Comparison of ENCODE assay signal across 18 cellular contexts in genomic region chr11:45931739-45932138, GRCh38. TPM values are rescaled to one million over a fixed set of nuclear protein-coding genes. Genes with fewer than 3 reads are reported as not detected.
DNase-seq lines count a peak whose midpoint lies in the region; ATAC-seq, FAIRE-seq and TF ChIP-seq lines count a peak whose summit lies in the region.
"Had no signal": no experiment of that assay in that cellular context is flagged by ENCODE, and none has a peak within 500 bp of the region (broad histone marks: within the 10 kb centered on the region; RNA-seq: fewer than 3 reads in every experiment).

No MANE protein-coding gene starts in this region.

- BruUV-seq in OCI-LY7 (replicated peaks; lab: Mats Ljungman, UMichigan) = no TSS peak

- FAIRE-seq in bronchial epithelial cell (lab: Jason Lieb, UNC) = no peak
- FAIRE-seq: colon, GM18507 had no signal

- no peak for TF ChIP-seq POLR2A in GM18505 (IDR thresholded peaks at IDR 0.05; ENCODE audit: borderline replicate concordance, extremely low read depth, insufficient read depth, insufficient read length)
- no peak for TF ChIP-seq POLR2A in stomach (IDR thresholded peaks at IDR 0.05)

- POLR2A ChIA-PET in CD4-positive, alpha-beta T cell (lab: Charles Lee) = interaction anchor here (1.5 kb wide), 1 partner anchor 14 kb away, joined by 3 read pairs; the partner anchor contains the start of gene PEX16
- POLR2A ChIA-PET in OCI-LY7 (lab: Charles Lee) = interaction anchor here (3.1 kb wide), 1 partner anchor 12 kb away, joined by 33 read pairs; the partner anchor contains the start of gene PEX16

- H3K9me3 ChIP-seq in CD4-positive, alpha-beta T cell (ENCODE audit: control insufficient read depth, low read length) = no peaks in the 10 kb centered on the region
- H3K9me3 ChIP-seq in OCI-LY7 (ENCODE audit: low read length) (no peaks in the 10 kb centered on the region), neutrophil (no peaks in the 10 kb centered on the region), stomach (no peaks in the 10 kb centered on the region)

- H3K4me3 ChIP-seq in OCI-LY7 (ENCODE audit: low read depth, low read length, poor library complexity, severe bottlenecking) (peak overlapping the region; percentile 72), bronchial epithelial cell (ENCODE audit: low read depth, low read length) (no peak overlapping the region), neutrophil (ENCODE audit: low read depth in 1 of 2, low read length in 1 of 2) (no peak overlapping the region), stomach (no peak overlapping the region)
- H3K4me3 ChIP-seq: PC-9 had no signal

- intact Hi-C loops in CD4-positive, alpha-beta T cell (cut with DNase I, micrococcal nuclease) = no loop called here
- intact Hi-C loops in OCI-LY7 (cut with micrococcal nuclease; ENCODE audit: unreplicated experiment) (loop anchor here (2.0 kb wide), 3 partner anchors 75 to 189 kb away; partner anchors contain the start of gene PHF21A), stomach (cut with DNase I; ENCODE audit: low total_unique reads) (no loop called here)

- CTCF ChIA-PET in CD4-positive, alpha-beta T cell (lab: Charles Lee) = no interaction called here
- CTCF ChIA-PET in OCI-LY7 (lab: Charles Lee; ENCODE audit: unreplicated experiment) = no interaction called here

- peak overlapping the region; percentile 86 for H3K4me2 ChIP-seq in OCI-LY7 (ENCODE audit: low read length)
- H3K4me2 ChIP-seq: PC-9 had no signal

- H3K9me3 Mint-ChIP-seq in CD4-positive, alpha-beta T cell = no peaks in the 10 kb centered on the region
- H3K9me3 Mint-ChIP-seq: activated naive CD4-positive, alpha-beta T cell treated with anti-CD3 and anti-CD28 coated beads, Interleukin-2, amount 50 U/mL, for 24 hours; T-helper 1 cell treated with Interleukin-12 subunit alpha and Interleukin-12 subunit beta and Interleukin-4 antibody, amounts not matched to agents 30 μg/mL and 1 μg/mL, for 36 hours had no signal

- H3K4me3 Mint-ChIP-seq in CD4-positive, alpha-beta T cell = no peak overlapping the region
- H3K4me3 Mint-ChIP-seq: activated naive CD4-positive, alpha-beta T cell treated with anti-CD3 and anti-CD28 coated beads, Interleukin-2, amount 50 U/mL, for 24 hours; T-helper 1 cell treated with Interleukin-12 subunit alpha and Interleukin-12 subunit beta and Interleukin-4 antibody, amounts not matched to agents 30 μg/mL and 1 μg/mL, for 36 hours had no signal

- no peak for TF ChIP-seq CTCF in CD4-positive, alpha-beta T cell (IDR thresholded peaks at IDR 0.05)
- TF ChIP-seq CTCF in OCI-LY7 (conservative IDR thresholded peaks at IDR 0.05; ENCODE audit: low read length) = no peak
- TF ChIP-seq CTCF in bronchial epithelial cell (IDR thresholded peaks at IDR 0.05; ENCODE audit: insufficient read depth, low read length, severe bottlenecking) = no peak
- TF ChIP-seq CTCF in neutrophil (IDR thresholded peaks at IDR 0.05) = no peak
- TF ChIP-seq CTCF in stomach (IDR thresholded peaks at IDR 0.05) = no peak

- no peaks in the 10 kb centered on the region for H3K27me3 ChIP-seq in CD4-positive, alpha-beta T cell (ENCODE audit: control insufficient read depth, insufficient read depth, low read length)
- H3K27me3 ChIP-seq in bronchial epithelial cell (ENCODE audit: control insufficient read depth, insufficient read depth, low read length) = no peaks in the 10 kb centered on the region
- H3K27me3 ChIP-seq in neutrophil = no peaks in the 10 kb centered on the region
- H3K27me3 ChIP-seq in stomach = no peaks in the 10 kb centered on the region

- H3K27ac ChIP-seq in CD4-positive, alpha-beta T cell (ENCODE audit: low read depth, low read length) = no peak overlapping the region
- peak overlapping the region; percentile 95 for H3K27ac ChIP-seq in OCI-LY7 (ENCODE audit: low read depth, low read length, poor library complexity, severe bottlenecking)
- peak overlapping the region; percentile 52 for H3K27ac ChIP-seq in neutrophil
- H3K27ac ChIP-seq in stomach = no peak overlapping the region
- H3K27ac ChIP-seq: PC-9 had no signal

- H3K4me1 ChIP-seq in OCI-LY7 (ENCODE audit: insufficient read depth, low read length, poor library complexity, severe bottlenecking) (peaks cover 78% of the 10 kb centered on the region), neutrophil (ENCODE audit: control insufficient read depth in 1 of 2, insufficient read depth in 1 of 2, low read depth in 1 of 2, low read length in 1 of 2) (peaks cover 16 to 41% of the 10 kb centered on the region in 2 experiments), stomach (peaks cover 6 to 45% (median 42%) of the 10 kb centered on the region in 4 donors)

- peak overlapping the region; percentile 82 for H3K27ac Mint-ChIP-seq in CD4-positive, alpha-beta T cell
- H3K27ac Mint-ChIP-seq: T-helper 1 cell treated with Interleukin-12 subunit alpha and Interleukin-12 subunit beta and Interleukin-4 antibody, amounts not matched to agents 30 μg/mL and 1 μg/mL, for 36 hours had no signal

- peaks cover 26% of the 10 kb centered on the region for H3K36me3 ChIP-seq in OCI-LY7 (ENCODE audit: insufficient read depth, low read length)
- H3K36me3 ChIP-seq in bronchial epithelial cell (ENCODE audit: control insufficient read depth, insufficient read depth, low read length) = peaks cover 3% of the 10 kb centered on the region
- peaks cover 63% of the 10 kb centered on the region for H3K36me3 ChIP-seq in neutrophil
- H3K36me3 ChIP-seq in stomach = peaks cover 23 to 59% (median 58%) of the 10 kb centered on the region in 4 donors

- TF ChIP-seq EP300 in stomach (IDR thresholded peaks at IDR 0.05) = no peak

- H3K79me2 ChIP-seq in OCI-LY7 (ENCODE audit: insufficient read depth, low read depth, low read length) = peaks cover 19% of the 10 kb centered on the region

- H3K4me1 Mint-ChIP-seq in CD4-positive, alpha-beta T cell (ENCODE audit: low read depth) = peaks cover 25% of the 10 kb centered on the region

- peaks cover 50% of the 10 kb centered on the region for H3K36me3 Mint-ChIP-seq in CD4-positive, alpha-beta T cell (ENCODE audit: low read depth)

- no peak overlapping the region for H2AFZ ChIP-seq in OCI-LY7 (ENCODE audit: low read length)
- H2AFZ ChIP-seq: PC-9 had no signal

- H3K27me3 Mint-ChIP-seq in CD4-positive, alpha-beta T cell = no peaks in the 10 kb centered on the region
- H3K27me3 Mint-ChIP-seq: activated naive CD4-positive, alpha-beta T cell treated with anti-CD3 and anti-CD28 coated beads, Interleukin-2, amount 50 U/mL, for 24 hours had no signal

- DNase-seq in CD4-positive, alpha-beta T cell = no peak
- no peak for DNase-seq in OCI-LY7 (ENCODE audit: low spot score)
- DNase-seq in bronchial epithelial cell (ENCODE audit: low read depth) = peak; percentile 52
- no peak for DNase-seq in NCI-H524 (lab: John Stamatoyannopoulos, UW)
- no peak for DNase-seq in NCI-H2029 treated with DMSO at 0.1 percent for 48 hours (lab: John Stamatoyannopoulos, UW)
- DNase-seq in stomach = no peak
- DNase-seq: activated CD4-positive, alpha-beta T cell treated with anti-CD3 and anti-CD28 coated beads, Interleukin-2, amount 50 U/mL, for 4 hours; GOT3; MM.1S; NCI-H226; PC-9 had no signal

- H4K20me1 ChIP-seq in OCI-LY7 (ENCODE audit: insufficient read depth, low read length) = no peaks in the 10 kb centered on the region

- H3K9me2 ChIP-seq in OCI-LY7 (ENCODE audit: insufficient read depth, low read length) = no peaks in the 10 kb centered on the region

- ATAC-seq in CD4-positive, alpha-beta T cell (ENCODE audit: poor library complexity) = no peak
- no peak for ATAC-seq in GM18505 (IDR thresholded peaks at IDR 0.05; ENCODE audit: unreplicated experiment)

- WGBS in stomach, 5 donors = 86 to 95% (median 93%) methylated on average over 10 of the region's 10 CpGs

RNA-seq across cellular contexts. Expression of gene LARGE2, which starts 9.3 kb away (rescaled TPM):
- total RNA-seq in CD4-positive, alpha-beta T cell = 1 to 10 TPM; 2.7 to 3.5 TPM
- total RNA-seq in OCI-LY7 (2014; rRNA removed; shearing (Covaris generic)) = 0.08 and 0.60 TPM in 2 replicates
- total RNA-seq in OCI-LY7 (2022) (1.00 and 1.3 TPM in 2 replicates), bronchial epithelial cell (2.9 and 4.5 TPM in 2 replicates), stomach (10 to 100 TPM in 1 of 5 donors, 1 to 10 TPM in 2, not detected in 2; 4.2 to 11.3 (median 7.6) TPM)
- 10 to 100 TPM; 13.8 to 45.1 (median 17.4) TPM for polyA plus RNA-seq in stomach
- total RNA-seq: G401 had no signal

RNA-seq across cellular contexts. Expression of gene PEX16, which starts 14.1 kb away (rescaled TPM):
- 10 to 100 TPM; 56.3 to 62.0 TPM for total RNA-seq in CD4-positive, alpha-beta T cell
- 41.0 TPM in 2 replicates for total RNA-seq in OCI-LY7 (2014; rRNA removed; shearing (Covaris generic))
- 42.1 and 43.9 TPM in 2 replicates for total RNA-seq in OCI-LY7 (2022)
- total RNA-seq in bronchial epithelial cell = 47.1 and 59.0 TPM in 2 replicates
- total RNA-seq in stomach = 10 to 100 TPM in 4 of 5 donors, 1 to 10 TPM in 1; 9.9 to 72.7 (median 41.9) TPM
- 10 to 100 TPM; 35.5 to 44.2 (median 38.5) TPM for polyA plus RNA-seq in stomach

RNA-seq across cellular contexts. Expression of gene FREY1, which starts 24.7 kb away (rescaled TPM):
- 1 to 10 TPM; 5.7 to 6.0 TPM for total RNA-seq in CD4-positive, alpha-beta T cell
- 2.4 and 3.3 TPM in 2 replicates for total RNA-seq in OCI-LY7 (2014; rRNA removed; shearing (Covaris generic))
- total RNA-seq in OCI-LY7 (2022) (3.7 and 4.3 TPM in 2 replicates), bronchial epithelial cell (0.51 and 1.3 TPM in 2 replicates), stomach (1 to 10 TPM in 2 of 5 donors, not detected in 3; 6.7 to 9.9 TPM)
- under 1 TPM in 2 of 3 donors, not detected in 1; 0.33 to 0.50 TPM for polyA plus RNA-seq in stomach

RNA-seq across cellular contexts. Expression of gene MAPK8IP1, which starts 46.3 kb away (rescaled TPM):
- 1 to 10 TPM; 2.3 to 2.4 TPM for total RNA-seq in CD4-positive, alpha-beta T cell
- total RNA-seq in OCI-LY7 (2014; rRNA removed; shearing (Covaris generic)) = 2.2 and 2.9 TPM in 2 replicates
- total RNA-seq in OCI-LY7 (2022) = 1.5 and 2.2 TPM in 2 replicates
- 0.26 and 0.90 TPM in 2 replicates for total RNA-seq in bronchial epithelial cell
- 1 to 10 TPM in 4 of 5 donors, not detected in 1; 2.9 to 8.0 (median 6.2) TPM for total RNA-seq in stomach
- polyA plus RNA-seq in stomach = 1 to 10 TPM; 4.9 to 8.3 (median 7.6) TPM

Comparison
In these comparisons a context has a peak if more than half of its experiments do, and no peak if none do; other contexts are left out.
1. H3K27ac ChIP-seq: peak in OCI-LY7 (single experiment) and neutrophil (single experiment); none in CD4-positive, alpha-beta T cell (single experiment) and stomach (0 of 5).